17 cellular contexts compared by ENCODE assay signal in genomic region chr7:130131191-130131834, GRCh38.
DNase-seq lines count a peak whose midpoint lies in the region; ATAC-seq, FAIRE-seq and TF ChIP-seq lines count a peak whose summit lies in the region.
"Had no signal": no experiment of that assay in that cellular context is flagged by ENCODE, and none has a peak within 500 bp of the region (broad histone marks: within the 10 kb centered on the region; RNA-seq: fewer than 3 reads in every experiment).

No MANE protein-coding gene starts in this region.

- SMC1A ChIA-PET in GM12878 (lab: Charles Lee; ENCODE audit: uncharacterized antibody, unreplicated experiment): interaction anchor here (1.4 kb wide), 1 partner anchor 35 kb away, joined by 4 read pairs; no protein-coding TSS in a partner anchor

- no peaks in the 10 kb centered on the region for H3K9me3 Mint-ChIP-seq in activated naive CD8-positive, alpha-beta T cell treated with anti-CD3 and anti-CD28 coated beads for 36 hours
- no peaks in the 10 kb centered on the region for H3K9me3 Mint-ChIP-seq in activated naive CD8-positive, alpha-beta T cell treated with anti-CD3 and anti-CD28 coated beads, Interleukin-2, amount 50 U/mL, for 24 hours
- no peaks in the 10 kb centered on the region for H3K9me3 Mint-ChIP-seq in nephron

- no peaks in the 10 kb centered on the region for H3K9me3 ChIP-seq in GM12878 (replicated peaks; ENCODE audit: control insufficient read depth, insufficient read depth, low read length)
- H3K9me3 ChIP-seq in thyroid gland: no peaks in the 10 kb centered on the region
- H3K9me3 ChIP-seq in prostate gland: no peaks in the 10 kb centered on the region
- H3K9me3 ChIP-seq: BLaER1 treated with 17β-estradiol and CSF1 and Interleukin-3, amounts not matched to agents 10 nM and 100 nM had no signal

- TF ChIP-seq EP300 in GM12878 (IDR thresholded peaks at IDR 0.05; ENCODE audit: borderline replicate concordance in 1 of 2, control insufficient read depth in 1 of 2, low read depth in 2 of 2, low read length in 2 of 2): no peak

- no peaks in the 10 kb centered on the region for H3K4me1 ChIP-seq in GM12878 (ENCODE audit: control insufficient read depth, insufficient read depth, low read length)
- H3K4me1 ChIP-seq in thyroid gland: peaks cover 11 to 18% of the 10 kb centered on the region in 2 donors
- peaks cover 9% of the 10 kb centered on the region for H3K4me1 ChIP-seq in prostate gland (replicated peaks)

- TF ChIP-seq CTCF in GM12878 (IDR thresholded peaks at IDR 0.05 in 2 of 3, conservative IDR thresholded peaks at IDR 0.05 in 1 of 3; ENCODE audit: control insufficient read depth in 2 of 3, extremely low read depth in 1 of 3, insufficient read depth in 1 of 3, low read depth in 3 of 3, low read length in 3 of 3) (no peak), nephron (IDR thresholded peaks at IDR 0.05; ENCODE audit: unreplicated experiment in 3 of 3) (no peak), thyroid gland (IDR thresholded peaks at IDR 0.05) (no peak), prostate gland (IDR thresholded peaks at IDR 0.05) (no peak)

- H3K4me1 Mint-ChIP-seq in activated naive CD8-positive, alpha-beta T cell treated with anti-CD3 and anti-CD28 coated beads for 36 hours: peaks cover 7% of the 10 kb centered on the region
- H3K4me1 Mint-ChIP-seq in activated naive CD8-positive, alpha-beta T cell treated with anti-CD3 and anti-CD28 coated beads, Interleukin-2, amount 50 U/mL, for 24 hours: peaks cover 7% of the 10 kb centered on the region
- peaks cover 56% of the 10 kb centered on the region for H3K4me1 Mint-ChIP-seq in nephron

- H3K36me3 ChIP-seq in GM12878 (ENCODE audit: control insufficient read depth in 2 of 2, insufficient read depth in 2 of 2, low read length in 1 of 2) (peaks cover 0 to 15% of the 10 kb centered on the region in 2 experiments; a peak in 3 of 4 replicates), thyroid gland (peaks cover 5 to 20% of the 10 kb centered on the region in 2 donors), prostate gland (no peaks in the 10 kb centered on the region)

- no peak overlapping the region for H3K9ac ChIP-seq in GM12878 (ENCODE audit: control insufficient read depth, insufficient read depth, low read length)
- H3K9ac ChIP-seq: BLaER1 treated with 17β-estradiol and CSF1 and Interleukin-3, amounts not matched to agents 10 nM and 100 nM; GM23248 had no signal

- H3K4me3 ChIP-seq in GM12878: no peak overlapping the region
- H3K4me3 ChIP-seq in thyroid gland (replicated peaks in 1 of 3): no peak overlapping the region
- no peak overlapping the region for H3K4me3 ChIP-seq in prostate gland
- H3K4me3 ChIP-seq: BLaER1 treated with 17β-estradiol and CSF1 and Interleukin-3, amounts not matched to agents 10 nM and 100 nM; GM23248 had no signal

- H4K20me1 ChIP-seq in GM12878 (ENCODE audit: control insufficient read depth, insufficient read depth): no peaks in the 10 kb centered on the region

- H3K79me2 ChIP-seq in GM12878 (ENCODE audit: control insufficient read depth, insufficient read depth, low read length): no peaks in the 10 kb centered on the region

- no peak overlapping the region for H2AFZ ChIP-seq in GM12878 (ENCODE audit: control insufficient read depth, low read depth, low read length)
- H2AFZ ChIP-seq: GM23248 had no signal

- no TSS peak for BruUV-seq in GM12878 (replicated peaks; lab: Mats Ljungman, UMichigan)

- POLR2A ChIA-PET in GM12878 (lab: Charles Lee): no interaction called here

- no peak for FAIRE-seq in GM12878 (lab: Jason Lieb, UNC)
- FAIRE-seq: HepG2 had no signal

- RAD21 ChIA-PET in GM12878 (lab: Charles Lee; ENCODE audit: unreplicated experiment): no interaction called here

- intact Hi-C loops in GM12878 (cut with micrococcal nuclease; ENCODE audit: unreplicated experiment) (no loop called here), thyroid gland (cut with DNase I) (no loop called here), prostate gland (cut with DNase I) (no loop called here)

- CTCF ChIA-PET in GM12878 (lab: Yijun Ruan, JAX): interaction anchor here (1.2 to 1.4 kb wide), 2 partner anchors 10 to 59 kb away, joined by 3 to 6 read pairs; no protein-coding TSS in a partner anchor

- peaks cover 20% of the 10 kb centered on the region for H3K36me3 Mint-ChIP-seq in activated naive CD8-positive, alpha-beta T cell treated with anti-CD3 and anti-CD28 coated beads for 36 hours
- peaks cover 37% of the 10 kb centered on the region for H3K36me3 Mint-ChIP-seq in activated naive CD8-positive, alpha-beta T cell treated with anti-CD3 and anti-CD28 coated beads, Interleukin-2, amount 50 U/mL, for 24 hours (ENCODE audit: low read depth)
- peaks cover 80% of the 10 kb centered on the region for H3K36me3 Mint-ChIP-seq in nephron (ENCODE audit: low read depth)

- H3K27me3 ChIP-seq in GM12878 (replicated peaks in 1 of 2; ENCODE audit: control insufficient read depth in 2 of 2, insufficient read depth in 2 of 2, low read length in 1 of 2) (no peaks in the 10 kb centered on the region), thyroid gland (no peaks in the 10 kb centered on the region), prostate gland (replicated peaks; ENCODE audit: insufficient read depth) (no peaks in the 10 kb centered on the region)
- H3K27me3 ChIP-seq: BLaER1 treated with 17β-estradiol and CSF1 and Interleukin-3, amounts not matched to agents 10 nM and 100 nM had no signal

- no peak for TF ChIP-seq RAD21 in GM12878 (IDR thresholded peaks at IDR 0.05; ENCODE audit: insufficient read depth, low read depth, low read length)

- no peak overlapping the region for H3K4me3 Mint-ChIP-seq in activated naive CD8-positive, alpha-beta T cell treated with anti-CD3 and anti-CD28 coated beads for 36 hours
- no peak overlapping the region for H3K4me3 Mint-ChIP-seq in activated naive CD8-positive, alpha-beta T cell treated with anti-CD3 and anti-CD28 coated beads, Interleukin-2, amount 50 U/mL, for 24 hours
- no peak overlapping the region for H3K4me3 Mint-ChIP-seq in nephron
- H3K4me3 Mint-ChIP-seq: CD4-positive, CD25-positive, alpha-beta regulatory T cell had no signal

- DNase-seq in activated naive CD8-positive, alpha-beta T cell treated with anti-CD3 and anti-CD28 coated beads for 36 hours: no peak
- DNase-seq in activated naive CD8-positive, alpha-beta T cell treated with anti-CD3 and anti-CD28 coated beads, Interleukin-2, amount 50 U/mL, for 24 hours: no peak
- no peak for DNase-seq in GM12878 (ENCODE audit: low read depth, low spot score)
- DNase-seq in thyroid gland: no peak
- no peak for DNase-seq in HUDEP-2 (lab: John Stamatoyannopoulos, UW; ENCODE audit: unreplicated experiment in 76 of 76)
- DNase-seq in prostate gland (ENCODE audit: low spot score): no peak
- no peak for DNase-seq in HPDE6-E6E7 (ENCODE audit: extremely low spot score)
- DNase-seq: 8988T; ACHN; Calu3; CD4-positive, CD25-positive, alpha-beta regulatory T cell; DMS 273 treated with DMSO at 0.1 percent for 48 hours; GM23248; H7 had no signal

- in situ Hi-C loops in GM12878 (cut with MboI): no loop called here

- ATAC-seq in activated naive CD8-positive, alpha-beta T cell treated with anti-CD3 and anti-CD28 coated beads, Interleukin-2, amount 50 U/mL, for 24 hours: no peak
- ATAC-seq in GM12878: peak; percentile 48; the same call in 2 of the 3 replicates
- ATAC-seq: HepG2 had no signal

- H3K27ac ChIP-seq in GM12878 (ENCODE audit: control insufficient read depth, insufficient read depth) (no peak overlapping the region), thyroid gland (peak overlapping the region in 2 of 3 donors; percentile 7 to 30), prostate gland (no peak overlapping the region)
- H3K27ac ChIP-seq: BLaER1 treated with 17β-estradiol and CSF1 and Interleukin-3, amounts not matched to agents 10 nM and 100 nM; GM23248 had no signal

- TF ChIP-seq POLR2A in GM12878 (IDR thresholded peaks at IDR 0.05; ENCODE audit: low read depth, low read length) (no peak), thyroid gland (IDR thresholded peaks at IDR 0.05) (no peak), prostate gland (IDR thresholded peaks at IDR 0.05) (no peak)

- 13% methylated on average over 6 of the region's 6 CpGs for WGBS in GM12878 (ENCODE audit: insufficient coverage, insufficient replicate concordance, low lambda C conversion rate, missing lambda C conversion rate)
- WGBS in thyroid gland, 2 donors: 93 to 94% methylated on average over 6 of the region's 6 CpGs
- WGBS in prostate gland: 94% methylated on average over 6 of the region's 6 CpGs

- no peaks in the 10 kb centered on the region for H3K27me3 Mint-ChIP-seq in activated naive CD8-positive, alpha-beta T cell treated with anti-CD3 and anti-CD28 coated beads for 36 hours
- H3K27me3 Mint-ChIP-seq in activated naive CD8-positive, alpha-beta T cell treated with anti-CD3 and anti-CD28 coated beads, Interleukin-2, amount 50 U/mL, for 24 hours: no peaks in the 10 kb centered on the region
- H3K27me3 Mint-ChIP-seq in nephron (ENCODE audit: low read depth): no peaks in the 10 kb centered on the region
- H3K27me3 Mint-ChIP-seq: CD4-positive, CD25-positive, alpha-beta regulatory T cell had no signal

- H3K4me2 ChIP-seq in GM12878 (ENCODE audit: control insufficient read depth, insufficient read depth): no peak overlapping the region

- H3K27ac Mint-ChIP-seq in activated naive CD8-positive, alpha-beta T cell treated with anti-CD3 and anti-CD28 coated beads for 36 hours: peak overlapping the region; percentile 38
- no peak overlapping the region for H3K27ac Mint-ChIP-seq in activated naive CD8-positive, alpha-beta T cell treated with anti-CD3 and anti-CD28 coated beads, Interleukin-2, amount 50 U/mL, for 24 hours
- peak overlapping the region; percentile 8 to 87 (median 26) for H3K27ac Mint-ChIP-seq in nephron

TF ChIP-seq in GM12878, 131 proteins besides CTCF, POLR2A, EP300 and RAD21:
- TF ChIP-seq RUNX3 (IDR thresholded peaks at IDR 0.05; ENCODE audit: low read length) (0 out of 2 replicates have a peak, but pooled peaks have one; percentile 5), HCFC1 (IDR thresholded peaks at IDR 0.05; ENCODE audit: low read length) (no peak), TARDBP (IDR thresholded peaks at IDR 0.05; ENCODE audit: borderline replicate concordance) (no peak)
TF ChIP-seq in GM12878: peak in this region for 1.

Comparison
In these comparisons a context has a peak if more than half of its experiments do, and no peak if none do; other contexts are left out.
1. H3K27ac ChIP-seq: peak in thyroid gland (2 of 3); none in GM12878 (single experiment) and prostate gland (0 of 2).